ENCODE assay signal across 8 cellular contexts in genomic region chr14:104800600-104801283, GRCh38. TPM values are rescaled to one million over a fixed set of nuclear protein-coding genes. Genes with fewer than 3 reads are reported as not detected.
DNase-seq lines count a peak whose midpoint lies in the region; ATAC-seq and TF ChIP-seq lines count a peak whose summit lies in the region.

Gene ZBTB42, plus strand, starts transcription at chr14:104801101. Its CDS starts 97 bp downstream, at chr14:104801198.

- ATAC-seq in HG02981 (IDR thresholded peaks at IDR 0.05; ENCODE audit: unreplicated experiment) = peak; percentile 40
- ATAC-seq in HG03097 (IDR thresholded peaks at IDR 0.05; ENCODE audit: low FRiP score, unreplicated experiment) = no peak

- H3K36me3 Mint-ChIP-seq in glutamatergic neuron (ENCODE audit: unreplicated experiment) (no peaks in the 10 kb centered on the region), progenitor cell of endocrine pancreas (ENCODE audit: insufficient read depth) (no peaks in the 10 kb centered on the region)

- H3K27me3 Mint-ChIP-seq in glutamatergic neuron (ENCODE audit: unreplicated experiment) = peaks cover 18% of the 10 kb centered on the region
- peaks cover 12% of the 10 kb centered on the region for H3K27me3 Mint-ChIP-seq in progenitor cell of endocrine pancreas

- H3K27ac Mint-ChIP-seq in glutamatergic neuron (ENCODE audit: unreplicated experiment) = peak within 1 kb of the TSS; percentile 59
- peak within 1 kb of the TSS; percentile 93 for H3K27ac Mint-ChIP-seq in progenitor cell of endocrine pancreas

- H3K4me1 Mint-ChIP-seq in glutamatergic neuron (ENCODE audit: low read depth, unreplicated experiment) (peaks cover 30% of the 10 kb centered on the region), progenitor cell of endocrine pancreas (ENCODE audit: low read depth) (peaks cover 25% of the 10 kb centered on the region)

- H3K9me3 Mint-ChIP-seq in glutamatergic neuron (ENCODE audit: unreplicated experiment) = peaks cover 9% of the 10 kb centered on the region
- H3K9me3 Mint-ChIP-seq in progenitor cell of endocrine pancreas (ENCODE audit: low read depth) = no peaks in the 10 kb centered on the region

- DNase-seq in NCI-H1436 (lab: John Stamatoyannopoulos, UW) (peak; percentile 32), NCI-H1436 treated with DMSO at 0.1 percent for 48 hours (lab: John Stamatoyannopoulos, UW) (no peak), OCI-M1 (lab: John Stamatoyannopoulos, UW) (peak; percentile 38), activated gamma-delta T cell (lab: John Stamatoyannopoulos, UW) (peak; percentile 71), glutamatergic neuron (peak; percentile 56), progenitor cell of endocrine pancreas (ENCODE audit: low spot score, unreplicated experiment) (peak; percentile 70)

- H3K4me3 Mint-ChIP-seq in glutamatergic neuron (ENCODE audit: unreplicated experiment) (peak within 1 kb of the TSS; percentile 87), progenitor cell of endocrine pancreas (ENCODE audit: low read depth) (peak within 1 kb of the TSS; percentile 84)

- no peak for TF ChIP-seq CTCF in glutamatergic neuron (IDR thresholded peaks at IDR 0.05; ENCODE audit: partially characterized antibody, unreplicated experiment)
- no peak for TF ChIP-seq CTCF in progenitor cell of endocrine pancreas (IDR thresholded peaks at IDR 0.05; ENCODE audit: unreplicated experiment)

RNA-seq across cellular contexts. Expression of gene ZBTB42, which starts in this region (rescaled TPM):
- total RNA-seq in glutamatergic neuron (ENCODE audit: unreplicated experiment) (6.0 TPM), progenitor cell of endocrine pancreas (12.3 and 12.6 TPM in 2 replicates)
